In genomic region chr5:61408476-61409168, GRCh38 we compare ENCODE assay signal across 8 cellular contexts.
DNase-seq lines count a peak whose midpoint lies in the region; ATAC-seq, FAIRE-seq and TF ChIP-seq lines count a peak whose summit lies in the region.

No MANE protein-coding gene starts in this region.

- H3K36me3 ChIP-seq in osteoblast (ENCODE audit: insufficient read depth, low read length) (no peaks in the 10 kb centered on the region), testis (ENCODE audit: low read depth, missing control alignments) (no peaks in the 10 kb centered on the region)

- H2AFZ ChIP-seq in osteoblast (ENCODE audit: low read length) = no peak overlapping the region

- peak overlapping the region; percentile 71 for H3K4me2 ChIP-seq in osteoblast (ENCODE audit: insufficient read depth, low read length)

- no peak for TF ChIP-seq CTCF in osteoblast (IDR thresholded peaks at IDR 0.05; ENCODE audit: extremely low read depth, low read depth, low read length)
- TF ChIP-seq CTCF in testis (IDR thresholded peaks at IDR 0.05) = no peak

- peak overlapping the region; percentile 100 for H3K27ac ChIP-seq in osteoblast (ENCODE audit: low read depth, low read length)
- peak overlapping the region in 1 of 2 donors; percentile 33 for H3K27ac ChIP-seq in testis

- no peaks in the 10 kb centered on the region for H4K20me1 ChIP-seq in osteoblast (ENCODE audit: insufficient read depth, low read length)

- TF ChIP-seq POLR2A in GM12892 (IDR thresholded peaks at IDR 0.05; ENCODE audit: low read depth, low read length) = no peak
- no peak for TF ChIP-seq POLR2A in testis (IDR thresholded peaks at IDR 0.05)

- no peaks in the 10 kb centered on the region for H3K9me3 ChIP-seq in osteoblast (ENCODE audit: low read depth, low read length)
- H3K9me3 ChIP-seq in testis = no peaks in the 10 kb centered on the region

- H3K4me1 ChIP-seq in osteoblast (ENCODE audit: insufficient read depth, low read length) (peaks cover 20% of the 10 kb centered on the region), testis (peaks cover 4% of the 10 kb centered on the region)

- intact Hi-C loops in head of caudate nucleus (cut with DNase I) (no loop called here), testis (cut with DNase I; ENCODE audit: low total_unique reads) (no loop called here)

- H3K27me3 ChIP-seq in osteoblast (ENCODE audit: insufficient read depth, low read length) (no peaks in the 10 kb centered on the region), testis (no peaks in the 10 kb centered on the region)

- peak overlapping the region; percentile 30 for H3K4me3 ChIP-seq in osteoblast (ENCODE audit: insufficient read depth, low read length)
- H3K4me3 ChIP-seq in testis = peak overlapping the region; percentile 16 to 24

- peaks cover 78% of the 10 kb centered on the region for H3K79me2 ChIP-seq in osteoblast (ENCODE audit: insufficient read depth, low read length)

- WGBS in testis, 2 donors = 1% methylated on average over 27 to 28 of the region's 28 CpGs

- peak; percentile 95 for FAIRE-seq in GM12892 (lab: Jason Lieb, UNC)

- DNase-seq in GM12892 (ENCODE audit: insufficient read length) (peak; percentile 80), NCI-H1436 (lab: John Stamatoyannopoulos, UW) (peak; percentile 90), SW 1271 (lab: John Stamatoyannopoulos, UW) (peak; percentile 99 to 100), head of caudate nucleus (peak; percentile 93 to 99 (median 98)), osteoblast (ENCODE audit: insufficient read length, low spot score, missing footprints) (peak; percentile 97), testis (peak; percentile 99)
- peak; percentile 95 for DNase-seq in activated naive CD8-positive, alpha-beta T cell treated with anti-CD3 and anti-CD28 coated beads, Interleukin-2, amount 50 U/mL, for 16 hours (ENCODE audit: low read depth, low spot score)

- peak; percentile 99 for ATAC-seq in HG02870 (IDR thresholded peaks at IDR 0.05; ENCODE audit: unreplicated experiment)
